1 cellular context compared by ENCODE assay signal in the genomic region with DNA sequence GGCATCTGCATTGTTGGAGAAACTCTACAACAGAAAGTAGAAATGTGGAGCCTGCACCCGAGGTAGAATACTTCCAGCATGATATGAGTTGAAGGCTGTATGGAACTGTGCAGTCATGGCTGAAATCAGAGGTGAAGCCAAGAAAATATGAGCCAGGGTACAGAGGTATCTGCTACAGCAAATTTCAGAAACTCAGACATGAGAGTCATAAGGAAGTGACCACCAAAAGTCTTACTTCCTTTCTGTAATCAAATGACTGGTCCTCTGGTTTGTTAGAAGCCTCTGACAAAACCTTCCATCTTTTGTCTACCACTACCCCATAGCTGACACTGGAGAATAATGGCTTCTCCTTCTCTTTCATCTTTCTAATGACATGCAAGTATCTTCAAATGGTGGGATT.
TF ChIP-seq lines count a peak whose summit lies in the region.

No MANE protein-coding gene starts in this region.

TF ChIP-seq in WTC11, 78 proteins besides CTCF, POLR2A, EP300 and RAD21 (continued from another document):
- TF ChIP-seq, protein P1, sequence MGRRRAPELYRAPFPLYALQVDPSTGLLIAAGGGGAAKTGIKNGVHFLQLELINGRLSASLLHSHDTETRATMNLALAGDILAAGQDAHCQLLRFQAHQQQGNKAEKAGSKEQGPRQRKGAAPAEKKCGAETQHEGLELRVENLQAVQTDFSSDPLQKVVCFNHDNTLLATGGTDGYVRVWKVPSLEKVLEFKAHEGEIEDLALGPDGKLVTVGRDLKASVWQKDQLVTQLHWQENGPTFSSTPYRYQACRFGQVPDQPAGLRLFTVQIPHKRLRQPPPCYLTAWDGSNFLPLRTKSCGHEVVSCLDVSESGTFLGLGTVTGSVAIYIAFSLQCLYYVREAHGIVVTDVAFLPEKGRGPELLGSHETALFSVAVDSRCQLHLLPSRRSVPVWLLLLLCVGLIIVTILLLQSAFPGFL (CRISPR knock-in tag; IDR thresholded peaks at IDR 0.05; ENCODE audit: borderline replicate concordance): no peak
- TF ChIP-seq, protein P2, sequence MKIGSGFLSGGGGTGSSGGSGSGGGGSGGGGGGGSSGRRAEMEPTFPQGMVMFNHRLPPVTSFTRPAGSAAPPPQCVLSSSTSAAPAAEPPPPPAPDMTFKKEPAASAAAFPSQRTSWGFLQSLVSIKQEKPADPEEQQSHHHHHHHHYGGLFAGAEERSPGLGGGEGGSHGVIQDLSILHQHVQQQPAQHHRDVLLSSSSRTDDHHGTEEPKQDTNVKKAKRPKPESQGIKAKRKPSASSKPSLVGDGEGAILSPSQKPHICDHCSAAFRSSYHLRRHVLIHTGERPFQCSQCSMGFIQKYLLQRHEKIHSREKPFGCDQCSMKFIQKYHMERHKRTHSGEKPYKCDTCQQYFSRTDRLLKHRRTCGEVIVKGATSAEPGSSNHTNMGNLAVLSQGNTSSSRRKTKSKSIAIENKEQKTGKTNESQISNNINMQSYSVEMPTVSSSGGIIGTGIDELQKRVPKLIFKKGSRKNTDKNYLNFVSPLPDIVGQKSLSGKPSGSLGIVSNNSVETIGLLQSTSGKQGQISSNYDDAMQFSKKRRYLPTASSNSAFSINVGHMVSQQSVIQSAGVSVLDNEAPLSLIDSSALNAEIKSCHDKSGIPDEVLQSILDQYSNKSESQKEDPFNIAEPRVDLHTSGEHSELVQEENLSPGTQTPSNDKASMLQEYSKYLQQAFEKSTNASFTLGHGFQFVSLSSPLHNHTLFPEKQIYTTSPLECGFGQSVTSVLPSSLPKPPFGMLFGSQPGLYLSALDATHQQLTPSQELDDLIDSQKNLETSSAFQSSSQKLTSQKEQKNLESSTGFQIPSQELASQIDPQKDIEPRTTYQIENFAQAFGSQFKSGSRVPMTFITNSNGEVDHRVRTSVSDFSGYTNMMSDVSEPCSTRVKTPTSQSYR (CRISPR knock-in tag; IDR thresholded peaks at IDR 0.05): no peak
- TF ChIP-seq IRF2 (CRISPR knock-in tag; IDR thresholded peaks at IDR 0.05; ENCODE audit: borderline replicate concordance, low read depth) (no peak), NR3C1 (CRISPR knock-in tag; conservative IDR thresholded peaks at IDR 0.05; ENCODE audit: low read depth) (no peak), NFYB (CRISPR knock-in tag; conservative IDR thresholded peaks at IDR 0.05; ENCODE audit: low read depth) (no peak)
